ENCODE assay signal across 13 cellular contexts in the genomic region with DNA sequence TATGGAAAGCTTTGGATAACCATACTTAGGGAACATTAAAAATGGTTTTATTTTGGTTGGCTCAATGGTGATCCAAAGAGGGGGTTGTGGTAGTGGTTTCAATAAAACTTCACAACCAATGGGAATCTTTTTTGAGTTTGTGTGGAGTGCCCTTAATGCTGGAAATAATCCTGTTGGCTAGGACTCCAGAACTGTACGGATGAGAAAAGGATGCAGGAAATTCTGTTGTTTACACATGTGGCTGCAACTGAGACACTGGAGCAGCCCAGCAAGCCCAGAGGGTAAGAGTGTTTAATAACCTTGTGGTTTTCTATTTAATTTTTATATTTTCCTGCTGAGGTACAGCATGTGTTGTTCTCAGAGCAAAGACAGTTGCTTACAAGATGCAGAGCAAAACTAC. TPM values are rescaled to one million over a fixed set of nuclear protein-coding genes. Genes with fewer than 3 reads are reported as not detected.
DNase-seq lines count a peak whose midpoint lies in the region; ATAC-seq and TF ChIP-seq lines count a peak whose summit lies in the region.
"Had no signal": no experiment of that assay in that cellular context is flagged by ENCODE, and none has a peak within 500 bp of the region (broad histone marks: within the 10 kb centered on the region; RNA-seq: fewer than 3 reads in every experiment).

TSS of gene CCDC102B (plus strand) at position 180 of the 400 bp plus-strand sequence. CDS start 38,684 bp downstream, outside the sequence.

- no peaks in the 10 kb centered on the region for H3K4me1 Mint-ChIP-seq in CD8-positive, alpha-beta T cell (ENCODE audit: low read depth)
- H3K4me1 Mint-ChIP-seq: CD4-positive, CD25-positive, alpha-beta regulatory T cell had no signal

- CTCF ChIA-PET in CD8-positive, alpha-beta T cell (lab: Charles Lee): no interaction called here

- peak within 1 kb of the TSS in 1 of 2 donors; percentile 3 for H3K4me3 ChIP-seq in right atrium auricular region
- H3K4me3 ChIP-seq in CD8-positive, alpha-beta T cell (ENCODE audit: low read depth, low read length): no peak within 1 kb of the TSS
- H3K4me3 ChIP-seq: mucosa of descending colon, uterus had no signal

- intact Hi-C loops in Right ventricle myocardium superior (cut with DNase I): no loop called here
- intact Hi-C loops in CD8-positive, alpha-beta T cell (cut with DNase I, micrococcal nuclease): no loop called here

- H3K27me3 Mint-ChIP-seq in CD8-positive, alpha-beta T cell (ENCODE audit: low read depth): no peaks in the 10 kb centered on the region
- H3K27me3 Mint-ChIP-seq: CD4-positive, CD25-positive, alpha-beta regulatory T cell had no signal

- POLR2A ChIA-PET in CD8-positive, alpha-beta T cell (lab: Charles Lee): no interaction called here

- ATAC-seq in Right ventricle myocardium superior (ENCODE audit: poor library complexity) (peak; percentile 62), HG03565 (IDR thresholded peaks at IDR 0.05; ENCODE audit: unreplicated experiment) (no peak)
- no peak for ATAC-seq in CD8-positive, alpha-beta T cell
- ATAC-seq: mucosa of descending colon had no signal

- no peaks in the 10 kb centered on the region for H3K9me3 ChIP-seq in right atrium auricular region
- no peaks in the 10 kb centered on the region for H3K9me3 ChIP-seq in CD8-positive, alpha-beta T cell (ENCODE audit: low read length)
- H3K9me3 ChIP-seq: mucosa of descending colon, uterus had no signal

- no peaks in the 10 kb centered on the region for H3K9me3 Mint-ChIP-seq in CD8-positive, alpha-beta T cell
- H3K9me3 Mint-ChIP-seq: activated T-helper 1 cell treated with anti-CD3 and anti-CD28 coated beads, Interleukin-12 subunit alpha, Interleukin-12 subunit beta, Interleukin-2, Interleukin-4 antibody, amounts not matched to agents 30 ng/mL and 10 ng/mL and 1 ng/mL, durations not matched to agents 14 hours and 24 hours and 36 hours; CD4-positive, CD25-positive, alpha-beta regulatory T cell had no signal

- no peak within 1 kb of the TSS for H3K27ac ChIP-seq in right atrium auricular region
- no peak within 1 kb of the TSS for H3K27ac ChIP-seq in CD8-positive, alpha-beta T cell (ENCODE audit: low read depth, low read length)

- DNase-seq in Right ventricle myocardium superior (no peak), right atrium auricular region (ENCODE audit: low spot score) (no peak), brain pericyte (ENCODE audit: low read depth, low spot score) (peak; percentile 76), lung microvascular endothelial cell (ENCODE audit: low read depth in 2 of 2) (peak; percentile 93)
- no peak for DNase-seq in activated CD4-positive, CD25-positive, alpha-beta regulatory T cell treated with anti-CD3 and anti-CD28 coated beads, Interleukin-2, amount 50 U/mL, for 72 hours
- no peak for DNase-seq in CD8-positive, alpha-beta T cell
- DNase-seq in central memory CD4-positive, alpha-beta T cell: no peak
- DNase-seq: CD4-positive, CD25-positive, alpha-beta regulatory T cell; NCI-H82 had no signal

- no peak for TF ChIP-seq CTCF in right atrium auricular region (IDR thresholded peaks at IDR 0.05)
- TF ChIP-seq CTCF in CD8-positive, alpha-beta T cell (IDR thresholded peaks at IDR 0.05): no peak

- no peaks in the 10 kb centered on the region for H3K36me3 ChIP-seq in right atrium auricular region
- H3K36me3 ChIP-seq in CD8-positive, alpha-beta T cell (ENCODE audit: insufficient read depth, low read length): no peaks in the 10 kb centered on the region
- H3K36me3 ChIP-seq: uterus had no signal

- no peaks in the 10 kb centered on the region for H3K4me1 ChIP-seq in right atrium auricular region
- H3K4me1 ChIP-seq in CD8-positive, alpha-beta T cell (ENCODE audit: insufficient read depth, low read length): no peaks in the 10 kb centered on the region
- H3K4me1 ChIP-seq: uterus had no signal

- H3K27me3 ChIP-seq in right atrium auricular region: no peaks in the 10 kb centered on the region
- no peaks in the 10 kb centered on the region for H3K27me3 ChIP-seq in CD8-positive, alpha-beta T cell (ENCODE audit: insufficient read depth, low read length)
- H3K27me3 ChIP-seq: uterus had no signal

- no peak within 1 kb of the TSS for H3K4me3 Mint-ChIP-seq in CD8-positive, alpha-beta T cell
- H3K4me3 Mint-ChIP-seq: activated T-helper 1 cell treated with anti-CD3 and anti-CD28 coated beads, Interleukin-12 subunit alpha, Interleukin-12 subunit beta, Interleukin-2, Interleukin-4 antibody, amounts not matched to agents 30 ng/mL and 10 ng/mL and 1 ng/mL, durations not matched to agents 14 hours and 24 hours and 36 hours; CD4-positive, CD25-positive, alpha-beta regulatory T cell had no signal

- no peak within 1 kb of the TSS for H3K27ac Mint-ChIP-seq in CD8-positive, alpha-beta T cell
- H3K27ac Mint-ChIP-seq: activated T-helper 1 cell treated with anti-CD3 and anti-CD28 coated beads, Interleukin-12 subunit alpha, Interleukin-12 subunit beta, Interleukin-2, Interleukin-4 antibody, amounts not matched to agents 30 ng/mL and 10 ng/mL and 1 ng/mL, durations not matched to agents 14 hours and 24 hours and 36 hours; CD4-positive, CD25-positive, alpha-beta regulatory T cell had no signal

- H3K36me3 Mint-ChIP-seq in CD8-positive, alpha-beta T cell: no peaks in the 10 kb centered on the region
- H3K36me3 Mint-ChIP-seq: CD4-positive, CD25-positive, alpha-beta regulatory T cell had no signal

RNA-seq across cellular contexts. Expression of gene CCDC102B, which starts in this region (rescaled TPM):
- total RNA-seq in Right ventricle myocardium superior (4.4 TPM), right atrium auricular region (1 to 10 TPM; 2.5 to 5.9 TPM), lung microvascular endothelial cell (13.1 and 17.7 TPM in 2 replicates)
- total RNA-seq in CD8-positive, alpha-beta T cell: 1 to 10 TPM; 2.2 to 4.2 TPM

Comparison
In these comparisons a context has a peak if more than half of its experiments do, and no peak if none do; other contexts are left out.
1. DNase-seq: peak in brain pericyte (single experiment) and lung microvascular endothelial cell (2 of 2); none in Right ventricle myocardium superior (single experiment), right atrium auricular region (single experiment), activated CD4-positive, CD25-positive, alpha-beta regulatory T cell treated with anti-CD3 and anti-CD28 coated beads, Interleukin-2, amount 50 U/mL, for 72 hours (single experiment), CD8-positive, alpha-beta T cell (0 of 7) and central memory CD4-positive, alpha-beta T cell (single experiment).